Comparison of ENCODE assay signal across 24 cellular contexts in the genomic region with DNA sequence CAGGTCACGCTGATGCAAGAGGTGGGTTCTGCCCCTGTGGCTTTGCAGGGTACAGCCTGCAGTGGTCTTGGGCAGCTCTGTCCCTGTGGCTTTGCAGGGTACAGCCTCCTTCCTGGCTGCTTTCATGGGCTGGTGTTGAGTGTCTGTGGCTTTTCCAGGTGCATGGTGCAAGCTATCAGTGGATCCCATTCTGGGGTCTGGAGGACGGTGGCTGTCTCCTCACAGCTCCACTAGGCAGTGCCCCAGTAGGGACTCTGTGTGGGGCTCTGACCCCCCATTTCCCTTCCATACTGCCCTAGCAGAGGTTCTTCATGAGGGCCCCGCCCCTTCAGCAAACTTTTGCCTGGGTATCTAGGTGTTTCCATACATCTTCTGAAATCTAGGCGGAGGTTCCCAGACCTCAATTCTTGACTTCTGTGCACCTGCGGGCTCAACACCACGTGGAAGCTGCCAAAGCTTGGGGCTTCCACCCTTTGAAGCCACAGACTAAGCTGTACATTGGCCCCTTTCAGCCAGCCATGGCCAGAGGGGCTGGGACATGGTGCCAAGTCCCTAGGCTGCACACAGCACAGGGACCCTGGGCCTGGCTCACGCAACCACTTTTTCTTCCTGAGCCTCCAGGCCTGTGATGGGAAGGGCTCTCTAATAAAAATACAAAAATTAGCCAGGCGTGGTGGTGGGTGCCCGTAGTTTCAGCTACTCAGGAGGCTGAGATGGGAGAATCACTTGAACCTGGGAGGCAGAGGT. TPM values are rescaled to one million over a fixed set of nuclear protein-coding genes. Genes with fewer than 3 reads are reported as not detected.
"Had no signal": no experiment of that assay in that cellular context is flagged by ENCODE, and none has a peak within 500 bp of the region (broad histone marks: within the 10 kb centered on the region; RNA-seq: fewer than 3 reads in every experiment).

No MANE protein-coding gene starts in this region.

RNA-seq across cellular contexts. Expression of gene TEX53, which starts 56.9 kb away (rescaled TPM):
- total RNA-seq: hepatocyte, kidney epithelial cell, left ventricle myocardium inferior, lower leg skin, lung, mesenteric fat pad, mucosa of descending colon, myocyte, natural killer cell, occipital lobe, osteocyte, progenitor cell of endocrine pancreas, pulmonary artery endothelial cell, renal cortical epithelial cell, right atrium auricular region, right lobe of liver, skeletal muscle tissue, smooth muscle cell, stomach, thyroid gland, transverse colon, upper lobe of left lung, urinary bladder, vagina had no signal
- polyA plus RNA-seq: lung, smooth muscle cell, stomach, urinary bladder had no signal
